ENCODE assay signal across 15 cellular contexts in genomic region chr14:74569826-74570591, GRCh38. TPM values are rescaled to one million over a fixed set of nuclear protein-coding genes. Genes with fewer than 3 reads are reported as not detected.
DNase-seq lines count a peak whose midpoint lies in the region; ATAC-seq and TF ChIP-seq lines count a peak whose summit lies in the region.
"Had no signal": no experiment of that assay in that cellular context is flagged by ENCODE, and none has a peak within 500 bp of the region (broad histone marks: within the 10 kb centered on the region; RNA-seq: fewer than 3 reads in every experiment).

No MANE protein-coding gene starts in this region.

- intact Hi-C loops in right cardiac atrium (cut with DNase I) = no loop called here
- intact Hi-C loops in left ventricle myocardium superior (cut with micrococcal nuclease) = no loop called here
- intact Hi-C loops in dendritic cell treated with granulocyte-macrophage colony-stimulating factor and Interleukin-4, amounts not matched to agents 40 ng/mL and 50 ng/mL, for 4 days (cut with micrococcal nuclease) = no loop called here
- intact Hi-C loops in aorta (cut with DNase I) = loop anchor here in 1 of 2 donors (5.0 kb wide), 1 partner anchor 37 kb away; no protein-coding TSS in a partner anchor

- H3K9me3 Mint-ChIP-seq in dendritic cell treated with granulocyte-macrophage colony-stimulating factor and Interleukin-4, amounts not matched to agents 40 ng/mL and 50 ng/mL, for 4 days = no peaks in the 10 kb centered on the region
- no peaks in the 10 kb centered on the region for H3K9me3 Mint-ChIP-seq in nephron

- H3K4me1 ChIP-seq in right cardiac atrium (ENCODE audit: control insufficient read depth, insufficient read depth, low read length) (peaks cover 7% of the 10 kb centered on the region), aorta (ENCODE audit: control insufficient read depth in 1 of 2, insufficient read depth in 2 of 2, low read length in 2 of 2) (peaks cover 9 to 13% of the 10 kb centered on the region in 2 donors)

- no peaks in the 10 kb centered on the region for H3K36me3 ChIP-seq in aorta (ENCODE audit: control insufficient read depth in 1 of 2, insufficient read depth in 2 of 2, low read length in 1 of 2)
- H3K36me3 ChIP-seq: gastrocnemius medialis had no signal

- peak in 1 of 3 donors; percentile 64 for DNase-seq in right cardiac atrium
- no peak for DNase-seq in left ventricle myocardium superior
- DNase-seq in aorta = peak; percentile 65 to 69
- no peak for DNase-seq in pons (ENCODE audit: low spot score)
- DNase-seq in kidney glomerular epithelial cell (lab: John Stamatoyannopoulos, UW) = no peak
- DNase-seq: activated CD4-positive, alpha-beta T cell treated with anti-CD3 and anti-CD28 coated beads for 4 hours; gastrocnemius medialis; HCEC 1CT; NCI-H146; SHP77 had no signal

- ATAC-seq in right cardiac atrium = peak; percentile 22 to 29
- ATAC-seq in left ventricle myocardium superior = no peak
- no peak for ATAC-seq in aorta (ENCODE audit: low FRiP score)
- ATAC-seq in GM19328 (IDR thresholded peaks at IDR 0.05; ENCODE audit: unreplicated experiment) = no peak
- ATAC-seq: gastrocnemius medialis had no signal

- H3K27ac Mint-ChIP-seq in dendritic cell treated with granulocyte-macrophage colony-stimulating factor and Interleukin-4, amounts not matched to agents 40 ng/mL and 50 ng/mL, for 4 days = peak overlapping the region; percentile 92
- peak overlapping the region; percentile 84 to 98 (median 97) for H3K27ac Mint-ChIP-seq in nephron
- H3K27ac Mint-ChIP-seq: activated naive CD8-positive, alpha-beta T cell had no signal

- H3K27ac ChIP-seq in right cardiac atrium (ENCODE audit: low read length) = no peak overlapping the region
- peak overlapping the region; percentile 81 to 98 for H3K27ac ChIP-seq in aorta (ENCODE audit: low read depth in 1 of 2, low read length in 2 of 2)
- H3K27ac ChIP-seq: C4-2B had no signal

- H3K9me3 ChIP-seq in right cardiac atrium (ENCODE audit: control insufficient read depth, low read length) (no peaks in the 10 kb centered on the region), aorta (ENCODE audit: control insufficient read depth, low read length) (no peaks in the 10 kb centered on the region)
- H3K9me3 ChIP-seq: gastrocnemius medialis had no signal

- no peaks in the 10 kb centered on the region for H3K27me3 ChIP-seq in right cardiac atrium (ENCODE audit: control insufficient read depth, insufficient read depth)
- H3K27me3 ChIP-seq in aorta (ENCODE audit: control insufficient read depth in 1 of 2, insufficient read depth in 2 of 2, low read length in 1 of 2) = no peaks in the 10 kb centered on the region
- H3K27me3 ChIP-seq: gastrocnemius medialis had no signal

- no peak overlapping the region for H3K4me3 Mint-ChIP-seq in dendritic cell treated with granulocyte-macrophage colony-stimulating factor and Interleukin-4, amounts not matched to agents 40 ng/mL and 50 ng/mL, for 4 days
- peak overlapping the region in 2 of 3 experiments; percentile 10 to 34 for H3K4me3 Mint-ChIP-seq in nephron
- H3K4me3 Mint-ChIP-seq: activated naive CD8-positive, alpha-beta T cell had no signal

- TF ChIP-seq CTCF in nephron (IDR thresholded peaks at IDR 0.05; ENCODE audit: unreplicated experiment in 3 of 3) = no peak

- H3K36me3 Mint-ChIP-seq in dendritic cell treated with granulocyte-macrophage colony-stimulating factor and Interleukin-4, amounts not matched to agents 40 ng/mL and 50 ng/mL, for 4 days (ENCODE audit: low read depth) = no peaks in the 10 kb centered on the region
- no peaks in the 10 kb centered on the region for H3K36me3 Mint-ChIP-seq in nephron (ENCODE audit: low read depth)
- H3K36me3 Mint-ChIP-seq: activated naive CD8-positive, alpha-beta T cell had no signal

- H3K4me3 ChIP-seq in right cardiac atrium (ENCODE audit: low read length) = no peak overlapping the region
- H3K4me3 ChIP-seq in aorta (ENCODE audit: low read length in 2 of 2) = no peak overlapping the region
- H3K4me3 ChIP-seq: gastrocnemius medialis had no signal

- peaks cover 67% of the 10 kb centered on the region for H3K4me1 Mint-ChIP-seq in dendritic cell treated with granulocyte-macrophage colony-stimulating factor and Interleukin-4, amounts not matched to agents 40 ng/mL and 50 ng/mL, for 4 days (ENCODE audit: low read depth)
- H3K4me1 Mint-ChIP-seq in nephron = peaks cover 77% of the 10 kb centered on the region

- WGBS in right cardiac atrium = 63% methylated on average over 8 of the region's 8 CpGs
- 25 to 28% methylated on average over 8 of the region's 8 CpGs for WGBS in aorta, 2 donors

- peaks cover 14% of the 10 kb centered on the region for H3K27me3 Mint-ChIP-seq in dendritic cell treated with granulocyte-macrophage colony-stimulating factor and Interleukin-4, amounts not matched to agents 40 ng/mL and 50 ng/mL, for 4 days
- peaks cover 8% of the 10 kb centered on the region for H3K27me3 Mint-ChIP-seq in nephron (ENCODE audit: low read depth)

RNA-seq across cellular contexts. Expression of gene LTBP2, which starts 42.0 kb away (rescaled TPM):
- total RNA-seq in right cardiac atrium = 10 to 100 TPM; 13.9 to 46.0 (median 23.5) TPM
- polyA plus RNA-seq in right cardiac atrium = 3.4 TPM
- 16.0 TPM for total RNA-seq in left ventricle myocardium superior
- total RNA-seq in aorta = 100 to 1,000 TPM; 209 to 363 TPM
- polyA plus RNA-seq in aorta = 100 to 1,000 TPM in 1 of 2 donors, 10 to 100 TPM in 1; 40.4 to 247 TPM

Comparison
In these comparisons a context has a peak if more than half of its experiments do, and no peak if none do; other contexts are left out.
1. ATAC-seq: peak in right cardiac atrium (2 of 2); none in left ventricle myocardium superior (single experiment), aorta (single experiment) and GM19328 (single experiment).
2. DNase-seq: peak in aorta (2 of 2); none in left ventricle myocardium superior (single experiment), pons (single experiment) and kidney glomerular epithelial cell (single experiment).
3. RNA of gene LTBP2, which starts 42.0 kb away (total RNA-seq): 209 to 363 TPM in aorta; 13.9 to 46.0 TPM in right cardiac atrium and 16.0 TPM in left ventricle myocardium superior (single experiment); every median in the first group is over 4 times any median in the second.